In the genomic region with DNA sequence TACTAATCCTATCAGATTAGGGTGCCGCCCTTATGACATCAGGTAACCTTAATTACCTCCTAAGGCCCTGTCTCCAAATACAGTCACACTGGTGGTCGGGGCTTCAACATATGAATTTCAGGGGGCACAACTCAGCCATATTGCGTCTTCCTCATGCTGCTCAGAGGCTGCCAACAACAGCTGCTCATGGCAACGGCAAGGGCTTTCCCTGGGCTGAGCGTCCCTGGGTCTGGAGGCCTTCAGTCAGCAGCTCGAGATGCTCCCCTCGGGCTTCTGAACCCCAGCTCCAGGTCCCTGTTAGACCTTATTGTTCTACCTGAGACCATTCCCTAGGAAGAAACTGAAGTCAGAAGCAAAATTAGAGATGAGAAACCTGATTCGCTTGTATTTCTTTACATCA, we compare ENCODE assay signal across 17 cellular contexts.
DNase-seq lines count a peak whose midpoint lies in the region; ATAC-seq and TF ChIP-seq lines count a peak whose summit lies in the region.
"Had no signal": no experiment of that assay in that cellular context is flagged by ENCODE, and none has a peak within 500 bp of the region (broad histone marks: within the 10 kb centered on the region; RNA-seq: fewer than 3 reads in every experiment).

No MANE protein-coding gene starts in this region.

- peaks cover 2% of the 10 kb centered on the region for H3K9me3 ChIP-seq in endodermal cell (ENCODE audit: control insufficient read depth, low read length)
- no peaks in the 10 kb centered on the region for H3K9me3 ChIP-seq in upper lobe of right lung
- H3K9me3 ChIP-seq: Caco-2 had no signal

- H3K27ac ChIP-seq in endodermal cell (ENCODE audit: low read depth, low read length) (no peak overlapping the region), upper lobe of right lung (no peak overlapping the region)
- H3K27ac ChIP-seq: BLaER1 had no signal

- H3K27ac Mint-ChIP-seq in endodermal cell: no peak overlapping the region
- H3K27ac Mint-ChIP-seq: CD8-positive, alpha-beta memory T cell; HFFc6 had no signal

- intact Hi-C loops in posterior vena cava (cut with DNase I) (no loop called here), upper lobe of right lung (cut with DNase I) (no loop called here)

- WGBS in endodermal cell (ENCODE audit: insufficient coverage in 1 of 2, insufficient read length in 1 of 2), 2 experiments: 79 to 86% methylated on average over 7 to 8 of the region's 8 CpGs

- ATAC-seq in upper lobe of right lung: no peak

- peaks cover 5% of the 10 kb centered on the region for H3K4me1 ChIP-seq in endodermal cell (ENCODE audit: control insufficient read depth, insufficient read depth, low read length)
- H3K4me1 ChIP-seq in upper lobe of right lung: no peaks in the 10 kb centered on the region
- H3K4me1 ChIP-seq: BLaER1, Caco-2 had no signal

- no peaks in the 10 kb centered on the region for H3K36me3 ChIP-seq in endodermal cell (ENCODE audit: control insufficient read depth, insufficient read depth, low read length)
- H3K36me3 ChIP-seq in upper lobe of right lung: no peaks in the 10 kb centered on the region
- H3K36me3 ChIP-seq: BLaER1 had no signal

- H3K4me3 ChIP-seq in endodermal cell (ENCODE audit: low read length): no peak overlapping the region
- H3K4me3 ChIP-seq in upper lobe of right lung: no peak overlapping the region
- H3K4me3 ChIP-seq: BLaER1 had no signal

- H3K27me3 Mint-ChIP-seq in endodermal cell (ENCODE audit: insufficient read depth): peaks cover 22% of the 10 kb centered on the region

- H3K9me3 Mint-ChIP-seq in endodermal cell: peaks cover 4% of the 10 kb centered on the region

- H3K4me3 Mint-ChIP-seq in endodermal cell: no peak overlapping the region
- H3K4me3 Mint-ChIP-seq: CD8-positive, alpha-beta memory T cell; HFFc6 had no signal

- TF ChIP-seq CTCF in endodermal cell (conservative IDR thresholded peaks at IDR 0.05) (no peak), upper lobe of right lung (IDR thresholded peaks at IDR 0.05) (no peak)

- H3K27me3 ChIP-seq in endodermal cell (ENCODE audit: control insufficient read depth, insufficient read depth, low read length, poor library complexity, severe bottlenecking): peaks cover 9% of the 10 kb centered on the region
- peaks cover 12% of the 10 kb centered on the region for H3K27me3 ChIP-seq in upper lobe of right lung
- H3K27me3 ChIP-seq: BLaER1 had no signal

- no peak overlapping the region for H3K9ac ChIP-seq in endodermal cell (ENCODE audit: extremely low read depth, low read length, poor library complexity, severe bottlenecking)
- H3K9ac ChIP-seq: BLaER1 had no signal

- no peaks in the 10 kb centered on the region for H3K36me3 Mint-ChIP-seq in endodermal cell (ENCODE audit: low read depth)
- H3K36me3 Mint-ChIP-seq: CD8-positive, alpha-beta memory T cell had no signal

- H3K4me1 Mint-ChIP-seq in endodermal cell: peaks cover 13% of the 10 kb centered on the region
- H3K4me1 Mint-ChIP-seq: CD8-positive, alpha-beta memory T cell had no signal

- DNase-seq in activated effector memory CD4-positive, alpha-beta T cell treated with anti-CD3 and anti-CD28 coated beads, Interleukin-2, amount 50 U/mL, for 16 hours: peak; percentile 49
- DNase-seq in activated effector memory CD4-positive, alpha-beta T cell treated with Interleukin-2 at 50 U/mL for 16 hours: no peak
- DNase-seq in endodermal cell (peak; percentile 41), posterior vena cava (ENCODE audit: low spot score) (peak; percentile 10), upper lobe of right lung (no peak), NCI-H2171 (lab: John Stamatoyannopoulos, UW) (no peak), activated gamma-delta T cell (lab: John Stamatoyannopoulos, UW) (no peak)
- DNase-seq: 8988T; AML-193; Caco-2; CD8-positive, alpha-beta memory T cell; DND-41; GDM1; GOT3; HCEC 1CT; HFFc6 had no signal

Comparison
In these comparisons a context has a peak if more than half of its experiments do, and no peak if none do; other contexts are left out.
1. DNase-seq: peak in activated effector memory CD4-positive, alpha-beta T cell treated with anti-CD3 and anti-CD28 coated beads, Interleukin-2, amount 50 U/mL, for 16 hours (single experiment), endodermal cell (single experiment) and posterior vena cava (single experiment); none in activated effector memory CD4-positive, alpha-beta T cell treated with Interleukin-2 at 50 U/mL for 16 hours (single experiment), upper lobe of right lung (single experiment), NCI-H2171 (single experiment) and activated gamma-delta T cell (single experiment).